In genomic region chr3:122081543-122081942, GRCh38 we compare ENCODE assay signal across 15 cellular contexts. TPM values are rescaled to one million over a fixed set of nuclear protein-coding genes. Genes with fewer than 3 reads are reported as not detected.
A peak's percentile ranks its signal among the peaks of the same experiment; 100 is the strongest.
DNase-seq lines count a peak whose midpoint lies in the region; ATAC-seq lines count a peak whose summit lies in the region.
"Had no signal": no experiment of that assay in that cellular context is flagged by ENCODE, and none has a peak within 500 bp of the region (broad histone marks: within the 10 kb centered on the region; RNA-seq: fewer than 3 reads in every experiment).

No MANE protein-coding gene starts in this region.

- no peaks in the 10 kb centered on the region for H3K9me3 Mint-ChIP-seq in activated CD8-positive, alpha-beta memory T cell treated with anti-CD3 and anti-CD28 coated beads, Interleukin-2, amount 10 ng/mL, durations not matched to agents 7 days and 5 days (ENCODE audit: low read depth)
- no peaks in the 10 kb centered on the region for H3K9me3 Mint-ChIP-seq in stimulated activated naive B cell treated with anti-CD40 and anti-IgM and Interleukin-4, amounts not matched to agents 10 μg/mL and 1 μg/mL and 100 μg/mL, for 72 hours
- H3K9me3 Mint-ChIP-seq: central memory CD8-positive, alpha-beta T cell had no signal

- no peaks in the 10 kb centered on the region for H3K27me3 Mint-ChIP-seq in activated CD8-positive, alpha-beta memory T cell treated with anti-CD3 and anti-CD28 coated beads, Interleukin-2, amount 10 ng/mL, durations not matched to agents 7 days and 5 days
- H3K27me3 Mint-ChIP-seq in stimulated activated naive B cell treated with anti-CD40 and anti-IgM and Interleukin-4, amounts not matched to agents 10 μg/mL and 1 μg/mL and 100 μg/mL, for 72 hours, result no peaks in the 10 kb centered on the region

- H3K36me3 Mint-ChIP-seq in activated CD8-positive, alpha-beta memory T cell treated with anti-CD3 and anti-CD28 coated beads, Interleukin-2, amount 10 ng/mL, durations not matched to agents 7 days and 5 days, result peaks cover 46% of the 10 kb centered on the region
- H3K36me3 Mint-ChIP-seq in stimulated activated naive B cell treated with anti-CD40 and anti-IgM and Interleukin-4, amounts not matched to agents 10 μg/mL and 1 μg/mL and 100 μg/mL, for 72 hours, result peaks cover 27 to 64% of the 10 kb centered on the region in 2 donors

- CTCF ChIA-PET in activated CD8-positive, alpha-beta memory T cell treated with anti-CD3 and anti-CD28 coated beads, Interleukin-2, amount 10 ng/mL, durations not matched to agents 7 days and 5 days (lab: Charles Lee), result interaction anchor here (1.0 to 9.8 kb wide), 5 partner anchors 12 to 428 kb away, joined by 3 to 121 read pairs (median 3); no protein-coding TSS in a partner anchor

- peaks cover 97% of the 10 kb centered on the region for H3K4me1 Mint-ChIP-seq in activated CD8-positive, alpha-beta memory T cell treated with anti-CD3 and anti-CD28 coated beads, Interleukin-2, amount 10 ng/mL, durations not matched to agents 7 days and 5 days
- H3K4me1 Mint-ChIP-seq in stimulated activated naive B cell treated with anti-CD40 and anti-IgM and Interleukin-4, amounts not matched to agents 10 μg/mL and 1 μg/mL and 100 μg/mL, for 72 hours, result peaks cover 61 to 94% of the 10 kb centered on the region in 2 donors

- peak; percentile 67 for DNase-seq in activated CD8-positive, alpha-beta memory T cell treated with anti-CD3 and anti-CD28 coated beads, Interleukin-2, amount 10 ng/mL, durations not matched to agents 7 days and 5 days
- DNase-seq in activated CD8-positive, alpha-beta memory T cell treated with anti-CD3 and anti-CD28 coated beads for 24 hours, result no peak
- DNase-seq in stimulated activated naive B cell treated with anti-CD40 and anti-IgM and Interleukin-4, amounts not matched to agents 10 μg/mL and 1 μg/mL and 100 μg/mL, for 72 hours, result no peak
- no peak for DNase-seq in GOT3 (lab: John Stamatoyannopoulos, UW)
- DNase-seq in NCI-H146 treated with DMSO at 0.1 percent for 48 hours (lab: John Stamatoyannopoulos, UW; ENCODE audit: unreplicated experiment), result no peak
- DNase-seq: DND-41; NCI-H2029; ovary; stimulated activated CD4-positive, alpha-beta T cell treated with anti-CD3 and anti-CD28 coated beads, Interleukin-4, amount 100 ng/mL, for 24 hours had no signal

- H3K27ac Mint-ChIP-seq in activated CD8-positive, alpha-beta memory T cell treated with anti-CD3 and anti-CD28 coated beads, Interleukin-2, amount 10 ng/mL, durations not matched to agents 7 days and 5 days, result peak overlapping the region; percentile 97
- H3K27ac Mint-ChIP-seq in stimulated activated naive B cell treated with anti-CD40 and anti-IgM and Interleukin-4, amounts not matched to agents 10 μg/mL and 1 μg/mL and 100 μg/mL, for 72 hours, result peak overlapping the region; percentile 70

- peak; percentile 69 for ATAC-seq in activated CD8-positive, alpha-beta memory T cell treated with anti-CD3 and anti-CD28 coated beads, Interleukin-2, amount 10 ng/mL, durations not matched to agents 7 days and 5 days
- ATAC-seq in GM21737 (IDR thresholded peaks at IDR 0.05; ENCODE audit: unreplicated experiment) (peak; percentile 27), HG03575 (IDR thresholded peaks at IDR 0.05; ENCODE audit: extremely low read depth, insufficient number of reproducible peaks, low FRiP score, unreplicated experiment) (peak; percentile 42), HG03521 (IDR thresholded peaks at IDR 0.05; ENCODE audit: unreplicated experiment) (no peak)
- ATAC-seq in stimulated activated naive B cell treated with anti-CD40 and anti-IgM and Interleukin-4, amounts not matched to agents 10 μg/mL and 1 μg/mL and 100 μg/mL, for 72 hours (replicated peaks), result no peak
- ATAC-seq: gastroesophageal sphincter had no signal

- H3K4me3 Mint-ChIP-seq in activated CD8-positive, alpha-beta memory T cell treated with anti-CD3 and anti-CD28 coated beads, Interleukin-2, amount 10 ng/mL, durations not matched to agents 7 days and 5 days, result peak overlapping the region; percentile 82
- peak overlapping the region; percentile 21 to 63 for H3K4me3 Mint-ChIP-seq in stimulated activated naive B cell treated with anti-CD40 and anti-IgM and Interleukin-4, amounts not matched to agents 10 μg/mL and 1 μg/mL and 100 μg/mL, for 72 hours
- H3K4me3 Mint-ChIP-seq: central memory CD8-positive, alpha-beta T cell had no signal

RNA-seq across cellular contexts. Expression of gene CD86, which starts 26.4 kb away (rescaled TPM):
- 10 to 100 TPM; 23.4 to 25.3 TPM for total RNA-seq in activated CD8-positive, alpha-beta memory T cell treated with anti-CD3 and anti-CD28 coated beads, Interleukin-2, amount 10 ng/mL, durations not matched to agents 7 days and 5 days

RNA-seq across cellular contexts. Expression of gene ILDR1, which starts 59.5 kb away (rescaled TPM):
- 1 to 10 TPM; 3.8 to 4.5 TPM for total RNA-seq in activated CD8-positive, alpha-beta memory T cell treated with anti-CD3 and anti-CD28 coated beads, Interleukin-2, amount 10 ng/mL, durations not matched to agents 7 days and 5 days
- total RNA-seq: temporal lobe had no signal

Comparison
In these comparisons a context has a peak if more than half of its experiments do, and no peak if none do; other contexts are left out.
1. ATAC-seq: peak in activated CD8-positive, alpha-beta memory T cell treated with anti-CD3 and anti-CD28 coated beads, Interleukin-2, amount 10 ng/mL, durations not matched to agents 7 days and 5 days (single experiment), GM21737 (single experiment) and HG03575 (single experiment); none in stimulated activated naive B cell treated with anti-CD40 and anti-IgM and Interleukin-4, amounts not matched to agents 10 μg/mL and 1 μg/mL and 100 μg/mL, for 72 hours (0 of 2) and HG03521 (single experiment).